In genomic region chr14:103329421-103330347, GRCh38 we compare ENCODE assay signal across 1 cellular context.
TF ChIP-seq lines count a peak whose summit lies in the region.

No MANE protein-coding gene starts in this region.

TF ChIP-seq in K562, 482 proteins besides CTCF, POLR2A, EP300 and RAD21 (continued from another document):
- TF ChIP-seq, protein P1, sequence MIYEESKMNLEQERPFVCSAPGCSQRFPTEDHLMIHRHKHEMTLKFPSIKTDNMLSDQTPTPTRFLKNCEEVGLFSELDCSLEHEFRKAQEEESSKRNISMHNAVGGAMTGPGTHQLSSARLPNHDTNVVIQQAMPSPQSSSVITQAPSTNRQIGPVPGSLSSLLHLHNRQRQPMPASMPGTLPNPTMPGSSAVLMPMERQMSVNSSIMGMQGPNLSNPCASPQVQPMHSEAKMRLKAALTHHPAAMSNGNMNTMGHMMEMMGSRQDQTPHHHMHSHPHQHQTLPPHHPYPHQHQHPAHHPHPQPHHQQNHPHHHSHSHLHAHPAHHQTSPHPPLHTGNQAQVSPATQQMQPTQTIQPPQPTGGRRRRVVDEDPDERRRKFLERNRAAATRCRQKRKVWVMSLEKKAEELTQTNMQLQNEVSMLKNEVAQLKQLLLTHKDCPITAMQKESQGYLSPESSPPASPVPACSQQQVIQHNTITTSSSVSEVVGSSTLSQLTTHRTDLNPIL (CRISPR knock-in tag; IDR thresholded peaks at IDR 0.05) = no peak
- TF ChIP-seq MYC (IDR thresholded peaks at IDR 0.05; ENCODE audit: low read depth, low read length) = 0 out of 2 replicates have a peak, but pooled peaks have one; percentile 22
- TF ChIP-seq MYC (CRISPR knock-in tag; IDR thresholded peaks at IDR 0.05; ENCODE audit: borderline replicate concordance, low read depth) = no peak
- TF ChIP-seq ATF7 (IDR thresholded peaks at IDR 0.05) = peak; percentile 77
- TF ChIP-seq JUND (IDR thresholded peaks at IDR 0.05; ENCODE audit: borderline replicate concordance, low read depth, low read length) = peak; percentile 40
- peak; percentile 53; the same call in 1 of the 3 replicates for TF ChIP-seq JUND (tag; IDR thresholded peaks at IDR 0.05; ENCODE audit: borderline replicate concordance, low read depth, low read length)
- no peak for TF ChIP-seq ZFPM2 (CRISPR knock-in tag; IDR thresholded peaks at IDR 0.05)
- TF ChIP-seq NFE2 (IDR thresholded peaks at IDR 0.05; ENCODE audit: low read depth) = no peak
- TF ChIP-seq ZFP36 (IDR thresholded peaks at IDR 0.05; ENCODE audit: low read depth, low read length, partially characterized antibody) = no peak
- TF ChIP-seq MXI1 (IDR thresholded peaks at IDR 0.05; ENCODE audit: low read depth, low read length) = no peak
- TF ChIP-seq, protein P2, sequence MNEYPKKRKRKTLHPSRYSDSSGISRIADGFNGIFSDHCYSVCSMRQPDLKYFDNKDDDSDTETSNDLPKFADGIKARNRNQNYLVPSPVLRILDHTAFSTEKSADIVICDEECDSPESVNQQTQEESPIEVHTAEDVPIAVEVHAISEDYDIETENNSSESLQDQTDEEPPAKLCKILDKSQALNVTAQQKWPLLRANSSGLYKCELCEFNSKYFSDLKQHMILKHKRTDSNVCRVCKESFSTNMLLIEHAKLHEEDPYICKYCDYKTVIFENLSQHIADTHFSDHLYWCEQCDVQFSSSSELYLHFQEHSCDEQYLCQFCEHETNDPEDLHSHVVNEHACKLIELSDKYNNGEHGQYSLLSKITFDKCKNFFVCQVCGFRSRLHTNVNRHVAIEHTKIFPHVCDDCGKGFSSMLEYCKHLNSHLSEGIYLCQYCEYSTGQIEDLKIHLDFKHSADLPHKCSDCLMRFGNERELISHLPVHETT (CRISPR knock-in tag; conservative IDR thresholded peaks at IDR 0.05 in 1 of 2, IDR thresholded peaks at IDR 0.05 in 1 of 2) = no peak
- peak; percentile 30; the same call in 1 of the 2 replicates for TF ChIP-seq SMARCE1 (IDR thresholded peaks at IDR 0.05)
- TF ChIP-seq, protein P3, sequence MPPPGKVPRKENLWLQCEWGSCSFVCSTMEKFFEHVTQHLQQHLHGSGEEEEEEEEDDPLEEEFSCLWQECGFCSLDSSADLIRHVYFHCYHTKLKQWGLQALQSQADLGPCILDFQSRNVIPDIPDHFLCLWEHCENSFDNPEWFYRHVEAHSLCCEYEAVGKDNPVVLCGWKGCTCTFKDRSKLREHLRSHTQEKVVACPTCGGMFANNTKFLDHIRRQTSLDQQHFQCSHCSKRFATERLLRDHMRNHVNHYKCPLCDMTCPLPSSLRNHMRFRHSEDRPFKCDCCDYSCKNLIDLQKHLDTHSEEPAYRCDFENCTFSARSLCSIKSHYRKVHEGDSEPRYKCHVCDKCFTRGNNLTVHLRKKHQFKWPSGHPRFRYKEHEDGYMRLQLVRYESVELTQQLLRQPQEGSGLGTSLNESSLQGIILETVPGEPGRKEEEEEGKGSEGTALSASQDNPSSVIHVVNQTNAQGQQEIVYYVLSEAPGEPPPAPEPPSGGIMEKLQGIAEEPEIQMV (tag; conservative IDR thresholded peaks at IDR 0.05; ENCODE audit: low read depth) = no peak
- no peak for TF ChIP-seq CAMTA2 (CRISPR knock-in tag; conservative IDR thresholded peaks at IDR 0.05)
- TF ChIP-seq, protein P4, sequence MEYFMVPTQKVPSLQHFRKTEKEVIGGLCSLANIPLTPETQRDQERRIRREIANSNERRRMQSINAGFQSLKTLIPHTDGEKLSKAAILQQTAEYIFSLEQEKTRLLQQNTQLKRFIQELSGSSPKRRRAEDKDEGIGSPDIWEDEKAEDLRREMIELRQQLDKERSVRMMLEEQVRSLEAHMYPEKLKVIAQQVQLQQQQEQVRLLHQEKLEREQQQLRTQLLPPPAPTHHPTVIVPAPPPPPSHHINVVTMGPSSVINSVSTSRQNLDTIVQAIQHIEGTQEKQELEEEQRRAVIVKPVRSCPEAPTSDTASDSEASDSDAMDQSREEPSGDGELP (CRISPR knock-in tag; IDR thresholded peaks at IDR 0.05; ENCODE audit: borderline replicate concordance) = 0 out of 2 replicates have a peak, but pooled peaks have one; percentile 20
- peak; percentile 35; the same call in 1 of the 2 replicates for TF ChIP-seq HDAC2 (IDR thresholded peaks at IDR 0.05)
- TF ChIP-seq IRF9 (tag; IDR thresholded peaks at IDR 0.05) = peak; percentile 21; the same call in 1 of the 2 replicates
- TF ChIP-seq TGIF2 (CRISPR knock-in tag; IDR thresholded peaks at IDR 0.05) = no peak
- peak; percentile 38 for TF ChIP-seq ATF3 (IDR thresholded peaks at IDR 0.05)
- no peak for TF ChIP-seq ATF3 (CRISPR knock-in tag; conservative IDR thresholded peaks at IDR 0.05)
- no peak for TF ChIP-seq ELF4 (CRISPR knock-in tag; IDR thresholded peaks at IDR 0.05)
- TF ChIP-seq ZBTB12 (CRISPR knock-in tag; IDR thresholded peaks at IDR 0.05) = 0 out of 2 replicates have a peak, but pooled peaks have one; percentile 13
- TF ChIP-seq BHLHE40 (IDR thresholded peaks at IDR 0.05; ENCODE audit: low read length) = peak; percentile 65
- no peak for TF ChIP-seq USF2 (CRISPR knock-in tag; IDR thresholded peaks at IDR 0.05)
- peak; percentile 76 for TF ChIP-seq CREM (IDR thresholded peaks at IDR 0.05; ENCODE audit: low read depth)
- TF ChIP-seq ZBTB43 (CRISPR knock-in tag; IDR thresholded peaks at IDR 0.05) = no peak
- no peak for TF ChIP-seq NR2C2 (CRISPR knock-in tag; IDR thresholded peaks at IDR 0.05)
- peak; percentile 65 for TF ChIP-seq NR2C2 (tag; IDR thresholded peaks at IDR 0.05)
- no peak for TF ChIP-seq ZNF717 (CRISPR knock-in tag; IDR thresholded peaks at IDR 0.05)
- no peak for TF ChIP-seq BRCA1 (IDR thresholded peaks at IDR 0.05)
- no peak for TF ChIP-seq BRCA1 (CRISPR knock-in tag; IDR thresholded peaks at IDR 0.05)
